In genomic region chr19:3284759-3285646, GRCh38 we compare ENCODE assay signal across 8 cellular contexts.
DNase-seq lines count a peak whose midpoint lies in the region; ATAC-seq, FAIRE-seq and TF ChIP-seq lines count a peak whose summit lies in the region.

No MANE protein-coding gene starts in this region.

- no peak overlapping the region for H3K14ac ChIP-seq in H1 (ENCODE audit: insufficient read length)

- peak overlapping the region in 3 of 6 donors; percentile 30 to 87 (median 54) for H3K27ac Mint-ChIP-seq in naive B cell
- H3K27ac Mint-ChIP-seq in osteocyte (ENCODE audit: unreplicated experiment) = no peak overlapping the region

- H3K4me3 Mint-ChIP-seq in naive B cell (peak overlapping the region in 5 of 8 donors; percentile 33 to 59 (median 39)), osteocyte (ENCODE audit: unreplicated experiment) (no peak overlapping the region)

- DNase-seq in GM12865 (ENCODE audit: low read depth) (peak; percentile 68), NCI-H526 treated with DMSO at 0.1 percent for 48 hours (lab: John Stamatoyannopoulos, UW) (peak; percentile 64), H1 (ENCODE audit: low read depth in 1 of 2, low spot score in 2 of 2) (peak; percentile 100), naive B cell (peak; percentile 33), thyroid gland (peak; percentile 17 to 46), AML-193 (lab: John Stamatoyannopoulos, UW) (no peak), osteocyte (ENCODE audit: extremely low spot score, unreplicated experiment) (no peak)
- peak; percentile 17 to 43 for DNase-seq in activated CD8-positive, alpha-beta memory T cell treated with anti-CD3 and anti-CD28 coated beads for 1 hour (ENCODE audit: extremely low read depth in 1 of 2, low read depth in 1 of 2)

- no peak overlapping the region for H3K56ac ChIP-seq in H1 (replicated peaks; ENCODE audit: insufficient read length, low read depth, low read length)

- no peak for TF ChIP-seq RAD21 in H1 (IDR thresholded peaks at IDR 0.05 in 1 of 2, conservative IDR thresholded peaks at IDR 0.05 in 1 of 2; ENCODE audit: low read depth in 2 of 2, low read length in 2 of 2)

- H3K27me3 Mint-ChIP-seq in naive B cell = peaks cover 17 to 56% (median 41%) of the 10 kb centered on the region in 3 donors
- peaks cover 40% of the 10 kb centered on the region for H3K27me3 Mint-ChIP-seq in osteocyte (ENCODE audit: unreplicated experiment)

- no peak overlapping the region for H2BK20ac ChIP-seq in H1 (ENCODE audit: low read length)

- H3K36me3 Mint-ChIP-seq in naive B cell (no peaks in the 10 kb centered on the region), osteocyte (ENCODE audit: unreplicated experiment) (no peaks in the 10 kb centered on the region)

- H4K91ac ChIP-seq in H1 (replicated peaks; ENCODE audit: insufficient read length, low read length) = no peak overlapping the region

- H3K27ac ChIP-seq in H1 (ENCODE audit: low read depth, low read length) = peak overlapping the region; percentile 76
- no peak overlapping the region for H3K27ac ChIP-seq in thyroid gland

- ATAC-seq in naive B cell (ENCODE audit: low read depth in 2 of 2) = peak; percentile 68 to 76

- H3K23ac ChIP-seq in H1 (ENCODE audit: insufficient read length) = no peak overlapping the region

- peak overlapping the region; percentile 93; the same call in 1 of the 2 replicates for H2BK5ac ChIP-seq in H1 (ENCODE audit: low read depth, low read length)

- peaks cover 0 to 3% (median 0%) of the 10 kb centered on the region in 4 experiments; a peak in 1 of 8 replicates for H3K36me3 ChIP-seq in H1 (ENCODE audit: control insufficient read depth in 2 of 4, insufficient read depth in 4 of 4, low read length in 3 of 4)
- no peaks in the 10 kb centered on the region for H3K36me3 ChIP-seq in thyroid gland

- peak; percentile 78 for FAIRE-seq in H1 (lab: Jason Lieb, UNC)

- H2AK5ac ChIP-seq in H1 (ENCODE audit: low read depth, low read length) = no peak overlapping the region

- H3K9me3 ChIP-seq in H1 (ENCODE audit: insufficient read depth in 2 of 2, low read depth in 1 of 2, low read length in 1 of 2) (no peaks in the 10 kb centered on the region), thyroid gland (no peaks in the 10 kb centered on the region)

- no peak overlapping the region; the same call in 1 of the 2 replicates for H2AFZ ChIP-seq in H1 (ENCODE audit: low read length)

- H3K27me3 ChIP-seq in H1 (replicated peaks in 1 of 4; ENCODE audit: control insufficient read depth in 3 of 4, extremely low read depth in 1 of 4, insufficient read depth in 3 of 4, low read length in 3 of 4) (no peaks in the 10 kb centered on the region), thyroid gland (no peaks in the 10 kb centered on the region)

- no peak overlapping the region for H3K4me3 ChIP-seq in GM12865 (ENCODE audit: low read depth, low read length)
- peak overlapping the region; percentile 39 to 58 (median 46); a peak in 7 of 8 replicates for H3K4me3 ChIP-seq in H1 (ENCODE audit: extremely low read depth in 1 of 4, insufficient read depth in 2 of 4, low read depth in 3 of 4, low read length in 4 of 4)
- H3K4me3 ChIP-seq in thyroid gland (replicated peaks in 1 of 3) = no peak overlapping the region

- peak in 1 of 2 experiments; percentile 81; a peak in 2 of 3 replicates for TF ChIP-seq POLR2A in H1 (IDR thresholded peaks at IDR 0.05; ENCODE audit: control extremely low read depth in 1 of 2, low read depth in 2 of 2, low read length in 2 of 2)
- no peak for TF ChIP-seq POLR2A in thyroid gland (IDR thresholded peaks at IDR 0.05)

- 0 out of 2 replicates have a peak overlapping the region, but pooled peaks have one; percentile 80 for H2BK12ac ChIP-seq in H1 (ENCODE audit: low read depth, low read length)

- CTCF ChIA-PET in H1 (lab: Charles Lee; ENCODE audit: partially characterized antibody) = interaction anchor here (0.6 to 2.6 kb wide), 5 partner anchors 10 to 335 kb away, joined by 3 to 29 read pairs (median 3); no protein-coding TSS in a partner anchor

- H2BK15ac ChIP-seq in H1 (ENCODE audit: low read length) = peak overlapping the region; percentile 92; the same call in 1 of the 2 replicates

- POLR2A ChIA-PET in H1 (lab: Charles Lee; ENCODE audit: partially characterized antibody) = interaction anchor here (0.6 to 1.7 kb wide), 6 partner anchors 9 to 267 kb away, joined by 3 to 7 read pairs (median 4); no protein-coding TSS in a partner anchor

- 7% methylated on average over 15 of the region's 38 CpGs; no CpG with 5 or more reads in 1 of the 2 experiments for WGBS in H1 (ENCODE audit: extremely low coverage in 1 of 2, insufficient coverage in 1 of 2, insufficient read length in 1 of 2, insufficient replicate concordance in 2 of 2, low coverage in 1 of 2, low lambda C conversion rate in 2 of 2, missing lambda C conversion rate in 1 of 2), 2 experiments
- WGBS in thyroid gland, 2 donors = 2 to 3% methylated on average over 16 to 17 of the region's 38 CpGs

- H3K4ac ChIP-seq in H1 (replicated peaks; ENCODE audit: insufficient read length, low read depth, low read length) = no peak overlapping the region

- H3K79me1 ChIP-seq in H1 (ENCODE audit: low read depth, low read length) = no peaks in the 10 kb centered on the region

- H2BK120ac ChIP-seq in H1 (replicated peaks; ENCODE audit: low read depth, low read length) = no peak overlapping the region

- H4K8ac ChIP-seq in H1 (ENCODE audit: extremely low read depth, insufficient read depth, low read length) = no peak overlapping the region

- peaks cover 0 to 6% (median 5%) of the 10 kb centered on the region in 4 experiments; a peak in 5 of 7 replicates for H3K4me1 ChIP-seq in H1 (replicated peaks in 1 of 4; ENCODE audit: control insufficient read depth in 3 of 4, insufficient read depth in 4 of 4, low read length in 3 of 4)
- peaks cover 8 to 12% of the 10 kb centered on the region in 2 donors for H3K4me1 ChIP-seq in thyroid gland

- TF ChIP-seq CTCF in GM12865 (IDR thresholded peaks at IDR 0.05; ENCODE audit: insufficient read depth, low read depth, low read length, missing control alignments) = no peak
- no peak for TF ChIP-seq CTCF in H1 (IDR thresholded peaks at IDR 0.05; ENCODE audit: control extremely low read depth in 1 of 3, insufficient read depth in 1 of 3, low read depth in 1 of 3, low read length in 3 of 3)
- no peak for TF ChIP-seq CTCF in thyroid gland (IDR thresholded peaks at IDR 0.05)
- TF ChIP-seq CTCF in osteocyte (IDR thresholded peaks at IDR 0.05) = no peak

- peak overlapping the region; percentile 96 for H3K18ac ChIP-seq in H1 (ENCODE audit: extremely low read depth, low read length)

- intact Hi-C loops in thyroid gland (cut with DNase I) = no loop called here

- peaks cover 7 to 15% (median 12%) of the 10 kb centered on the region in 3 donors for H3K4me1 Mint-ChIP-seq in naive B cell
- peaks cover 9% of the 10 kb centered on the region for H3K4me1 Mint-ChIP-seq in osteocyte (ENCODE audit: unreplicated experiment)

- TF ChIP-seq EP300 in H1 (IDR thresholded peaks at IDR 0.05; ENCODE audit: borderline replicate concordance in 1 of 2, low read depth in 2 of 2, low read length in 2 of 2) = no peak

- H3K23me2 ChIP-seq in H1 (ENCODE audit: low read depth, low read length) = peaks cover 9% of the 10 kb centered on the region; the same call in 1 of the 2 replicates

- H4K5ac ChIP-seq in H1 (ENCODE audit: insufficient read length, low read depth, low read length) = peak overlapping the region; percentile 88

- peak overlapping the region in 3 of 4 experiments; percentile 23 to 62 (median 29); a peak in 4 of 7 replicates for H3K9ac ChIP-seq in H1 (replicated peaks in 1 of 4; ENCODE audit: extremely low read depth in 1 of 4, low read depth in 3 of 4, low read length in 3 of 4)

- H3K4me2 ChIP-seq in H1 (ENCODE audit: insufficient read depth in 1 of 2, low read depth in 2 of 2, low read length in 2 of 2) = peak overlapping the region; percentile 80 to 96

- H4K20me1 ChIP-seq in H1 (replicated peaks in 1 of 2; ENCODE audit: control insufficient read depth in 1 of 2, insufficient read depth in 2 of 2, low read length in 2 of 2) = no peaks in the 10 kb centered on the region

- H3K9me3 Mint-ChIP-seq in naive B cell (peaks cover 0 to 4% (median 0%) of the 10 kb centered on the region in 7 donors), osteocyte (ENCODE audit: unreplicated experiment) (no peaks in the 10 kb centered on the region)

- H3K79me2 ChIP-seq in H1 (ENCODE audit: control insufficient read depth in 1 of 2, insufficient read depth in 2 of 2, low read length in 2 of 2) = no peaks in the 10 kb centered on the region

TF ChIP-seq in H1, 55 proteins besides CTCF, POLR2A, EP300 and RAD21 (continues in another document):
- TF ChIP-seq RNF2 (IDR thresholded peaks at IDR 0.05; ENCODE audit: borderline replicate concordance, low read depth, low read length, missing control alignments, poor library complexity, severe bottlenecking) = no peak
- TF ChIP-seq POU5F1 (IDR thresholded peaks at IDR 0.05; ENCODE audit: low read depth, low read length) = no peak

Comparison
In these comparisons a context has a peak if more than half of its experiments do, and no peak if none do; other contexts are left out.
1. DNase-seq: peak in GM12865 (single experiment), NCI-H526 treated with DMSO at 0.1 percent for 48 hours (single experiment), activated CD8-positive, alpha-beta memory T cell treated with anti-CD3 and anti-CD28 coated beads for 1 hour (2 of 2), H1 (2 of 2), naive B cell (single experiment) and thyroid gland (2 of 2); none in AML-193 (0 of 2) and osteocyte (single experiment).
2. H3K4me3 ChIP-seq: peak in H1 (4 of 4); none in GM12865 (single experiment) and thyroid gland (0 of 3).